In genomic region chr2:28755411-28755810, GRCh38 we compare ENCODE assay signal across 10 cellular contexts. TPM values are rescaled to one million over a fixed set of nuclear protein-coding genes. Genes with fewer than 3 reads are reported as not detected.
DNase-seq lines count a peak whose midpoint lies in the region; TF ChIP-seq lines count a peak whose summit lies in the region.
"Had no signal": no experiment of that assay in that cellular context is flagged by ENCODE, and none has a peak within 500 bp of the region (broad histone marks: within the 10 kb centered on the region; RNA-seq: fewer than 3 reads in every experiment).

No MANE protein-coding gene starts in this region.

- no peak for TF ChIP-seq RAD21 in neural cell (conservative IDR thresholded peaks at IDR 0.05)

- peak overlapping the region in 2 of 11 experiments; percentile 20 to 71; a peak in 3 of 22 replicates for H3K9ac ChIP-seq in BLaER1 treated with 17β-estradiol and CSF1 and Interleukin-3, amounts not matched to agents 10 nM and 100 nM
- H3K9ac ChIP-seq in neural cell (ENCODE audit: low read length): no peak overlapping the region

- peaks cover 81% of the 10 kb centered on the region for H3K79me2 ChIP-seq in neural cell (replicated peaks; ENCODE audit: insufficient read depth, low read length)

- H3K36me3 ChIP-seq in BLaER1 treated with 17β-estradiol and CSF1 and Interleukin-3, amounts not matched to agents 10 nM and 100 nM: peaks cover 22 to 45% (median 31%) of the 10 kb centered on the region in 11 experiments
- no peaks in the 10 kb centered on the region for H3K36me3 ChIP-seq in neural cell (ENCODE audit: insufficient read depth, low read length)

- TF ChIP-seq CTCF in NB4 (IDR thresholded peaks at IDR 0.05; ENCODE audit: low read depth, low read length) (no peak), chondrocyte (IDR thresholded peaks at IDR 0.05) (no peak), neural cell (IDR thresholded peaks at IDR 0.05; ENCODE audit: poor library complexity, severe bottlenecking) (no peak)

- peak overlapping the region; percentile 93 for H3K27ac Mint-ChIP-seq in chondrocyte (ENCODE audit: unreplicated experiment)
- H3K27ac Mint-ChIP-seq: activated B cell treated with CpG ODN at 0.5 μM for 24 hours had no signal

- no peaks in the 10 kb centered on the region for H3K27me3 ChIP-seq in BLaER1 treated with 17β-estradiol and CSF1 and Interleukin-3, amounts not matched to agents 10 nM and 100 nM
- H3K27me3 ChIP-seq in neural cell (ENCODE audit: insufficient read depth, low read depth, low read length): no peaks in the 10 kb centered on the region

- peak overlapping the region in 1 of 11 experiments; percentile 13; a peak in 1 of 22 replicates for H3K27ac ChIP-seq in BLaER1 treated with 17β-estradiol and CSF1 and Interleukin-3, amounts not matched to agents 10 nM and 100 nM
- no peak overlapping the region for H3K27ac ChIP-seq in neural cell (ENCODE audit: low read length)

- H3K4me1 ChIP-seq in BLaER1 treated with 17β-estradiol and CSF1 and Interleukin-3, amounts not matched to agents 10 nM and 100 nM: peaks cover 33 to 56% (median 53%) of the 10 kb centered on the region in 10 experiments

- H2AFZ ChIP-seq in neural cell (ENCODE audit: low read depth, low read length): no peak overlapping the region

- TF ChIP-seq EP300 in neural cell (conservative IDR thresholded peaks at IDR 0.05; ENCODE audit: poor library complexity, severe bottlenecking): no peak

- no peaks in the 10 kb centered on the region for H3K27me3 Mint-ChIP-seq in chondrocyte (ENCODE audit: low read depth)
- H3K27me3 Mint-ChIP-seq: activated B cell treated with CpG ODN at 0.5 μM for 24 hours had no signal

- H3K4me3 Mint-ChIP-seq in chondrocyte (ENCODE audit: unreplicated experiment): peak overlapping the region; percentile 70
- H3K4me3 Mint-ChIP-seq: activated B cell treated with CpG ODN at 0.5 μM for 24 hours had no signal

- no peak for TF ChIP-seq POLR2A in NB4 (IDR thresholded peaks at IDR 0.05; ENCODE audit: extremely low read depth, insufficient read length)

- no peaks in the 10 kb centered on the region for H3K9me2 ChIP-seq in neural cell (ENCODE audit: insufficient read depth, low read length)

- H3K4me1 Mint-ChIP-seq in chondrocyte (ENCODE audit: low read depth): peaks cover 58% of the 10 kb centered on the region

- H3K9me3 ChIP-seq in BLaER1 treated with 17β-estradiol and CSF1 and Interleukin-3, amounts not matched to agents 10 nM and 100 nM (replicated peaks in 1 of 11): no peaks in the 10 kb centered on the region
- H3K9me3 ChIP-seq in neural cell (ENCODE audit: low read length): no peaks in the 10 kb centered on the region

- peak overlapping the region; percentile 24 to 85 (median 45); a peak in 19 of 22 replicates for H3K4me2 ChIP-seq in BLaER1 treated with 17β-estradiol and CSF1 and Interleukin-3, amounts not matched to agents 10 nM and 100 nM
- H3K4me2 ChIP-seq in neural cell (ENCODE audit: low read length): no peak overlapping the region

- no peaks in the 10 kb centered on the region for H3K9me3 Mint-ChIP-seq in chondrocyte (ENCODE audit: low read depth)
- H3K9me3 Mint-ChIP-seq: activated B cell treated with CpG ODN at 0.5 μM for 24 hours had no signal

- H3K36me3 Mint-ChIP-seq in chondrocyte (ENCODE audit: low read depth): peaks cover 10% of the 10 kb centered on the region

- peak overlapping the region in 1 of 10 experiments; percentile 32; a peak in 1 of 20 replicates for H3K4me3 ChIP-seq in BLaER1 treated with 17β-estradiol and CSF1 and Interleukin-3, amounts not matched to agents 10 nM and 100 nM
- H3K4me3 ChIP-seq in NB4 (ENCODE audit: low read depth, low read length) (peak overlapping the region; percentile 37), neural cell (ENCODE audit: low read length) (peak overlapping the region; percentile 90)

- H4K20me1 ChIP-seq in BLaER1 treated with 17β-estradiol and CSF1 and Interleukin-3, amounts not matched to agents 10 nM and 100 nM: peaks cover 75 to 84% (median 81%) of the 10 kb centered on the region in 11 experiments
- H4K20me1 ChIP-seq in neural cell (ENCODE audit: insufficient read depth): peaks cover 14% of the 10 kb centered on the region

- peaks cover 2% of the 10 kb centered on the region for H3F3A ChIP-seq in neural cell (ENCODE audit: insufficient read depth, low read length, poor library complexity, severe bottlenecking)

- DNase-seq in NB4 (ENCODE audit: low read depth) (no peak), chondrocyte (ENCODE audit: low spot score) (no peak), DMS 273 (lab: John Stamatoyannopoulos, UW; ENCODE audit: unreplicated experiment) (no peak), NCI-H526 (lab: John Stamatoyannopoulos, UW) (no peak), germinal center (ENCODE audit: low spot score) (no peak), SW480 (ENCODE audit: low spot score) (no peak)
- DNase-seq: activated B cell treated with CpG ODN at 0.5 μM for 24 hours, NCI-H2171 treated with DMSO at 0.1 percent for 48 hours had no signal

TF ChIP-seq in neural cell, 6 proteins besides CTCF, POLR2A, EP300 and RAD21:
- TF ChIP-seq SMC3 (conservative IDR thresholded peaks at IDR 0.05; ENCODE audit: poor library complexity): no peak
- no peak for TF ChIP-seq REST (IDR thresholded peaks at IDR 0.05; ENCODE audit: borderline replicate concordance)
- no peak for TF ChIP-seq POLR2AphosphoS5 (IDR thresholded peaks at IDR 0.05)
- no peak for TF ChIP-seq MXI1 (conservative IDR thresholded peaks at IDR 0.05; ENCODE audit: poor library complexity, severe bottlenecking)
- TF ChIP-seq EZH2 (IDR thresholded peaks at IDR 0.05; ENCODE audit: borderline replicate concordance, insufficient read depth, low read length, poor library complexity, severe bottlenecking): no peak
- TF ChIP-seq TAF1 (IDR thresholded peaks at IDR 0.05; ENCODE audit: low read depth): no peak

RNA-seq across cellular contexts. Expression of gene PPP1CB, which starts 3.8 kb away (rescaled TPM):
- 440 to 474 TPM (median 447 TPM) in 3 replicates for total RNA-seq in chondrocyte
- polyA plus RNA-seq in neural cell: 135 and 239 TPM in 2 replicates
- polyA minus RNA-seq in neural cell: 360 and 371 TPM in 2 replicates

RNA-seq across cellular contexts. Expression of gene SPDYA, which starts 55.2 kb away (rescaled TPM):
- total RNA-seq in chondrocyte: 1.6 to 3.4 TPM (median 1.6 TPM) in 3 replicates
- polyA plus RNA-seq in neural cell: 0.22 and 0.46 TPM in 2 replicates
- polyA minus RNA-seq in neural cell: 1.2 and 1.4 TPM in 2 replicates
